ENCODE assay signal across 17 cellular contexts in genomic region chr11:86996953-86997570, GRCh38. TPM values are rescaled to one million over a fixed set of nuclear protein-coding genes. Genes with fewer than 3 reads are reported as not detected.
DNase-seq lines count a peak whose midpoint lies in the region; ATAC-seq and TF ChIP-seq lines count a peak whose summit lies in the region.
"Had no signal": no experiment of that assay in that cellular context is flagged by ENCODE, and none has a peak within 500 bp of the region (broad histone marks: within the 10 kb centered on the region; RNA-seq: fewer than 3 reads in every experiment).

No MANE protein-coding gene starts in this region.

- no peak overlapping the region for H3K4me3 Mint-ChIP-seq in GM23338
- no peak overlapping the region for H3K4me3 Mint-ChIP-seq in stimulated activated naive CD8-positive, alpha-beta T cell treated with anti-CD3 and anti-CD28 coated beads, Interleukin-15, amount 100 ng/mL, for 72 hours
- H3K4me3 Mint-ChIP-seq: CD14-positive monocyte; CD8-positive, alpha-beta T cell; IgD-negative memory B cell had no signal

- ATAC-seq in GM23338 (no peak), GM21529 (IDR thresholded peaks at IDR 0.05; ENCODE audit: unreplicated experiment) (no peak)
- no peak for ATAC-seq in stimulated activated naive CD8-positive, alpha-beta T cell treated with anti-CD3 and anti-CD28 coated beads, Interleukin-15, amount 100 ng/mL, for 72 hours
- ATAC-seq: A549; CD8-positive, alpha-beta T cell had no signal

- H3K4me1 ChIP-seq in GM23338 (ENCODE audit: insufficient read depth): peaks cover 4% of the 10 kb centered on the region; the same call in 1 of the 2 replicates
- H3K4me1 ChIP-seq in Karpas-422 (ENCODE audit: low read length): peaks cover 10% of the 10 kb centered on the region
- peaks cover 13% of the 10 kb centered on the region for H3K4me1 ChIP-seq in mesendoderm (ENCODE audit: control insufficient read depth, low read depth, low read length)

- H3K4me2 ChIP-seq in GM23338 (no peak overlapping the region), Karpas-422 (ENCODE audit: low read depth, low read length, poor library complexity, severe bottlenecking) (no peak overlapping the region), mesendoderm (ENCODE audit: low read length) (no peak overlapping the region)
- H3K4me2 ChIP-seq: A549 had no signal

- H3K36me3 Mint-ChIP-seq in GM23338 (ENCODE audit: low read depth): no peaks in the 10 kb centered on the region
- H3K36me3 Mint-ChIP-seq: CD14-positive monocyte; CD8-positive, alpha-beta T cell; IgD-negative memory B cell had no signal

- peaks cover 24% of the 10 kb centered on the region for H3K4me1 Mint-ChIP-seq in GM23338
- H3K4me1 Mint-ChIP-seq in stimulated activated naive CD8-positive, alpha-beta T cell treated with anti-CD3 and anti-CD28 coated beads, Interleukin-15, amount 100 ng/mL, for 72 hours: no peaks in the 10 kb centered on the region
- H3K4me1 Mint-ChIP-seq: CD14-positive monocyte, IgD-negative memory B cell had no signal

- no peaks in the 10 kb centered on the region for H3K9me3 Mint-ChIP-seq in GM23338
- no peaks in the 10 kb centered on the region for H3K9me3 Mint-ChIP-seq in stimulated activated naive CD8-positive, alpha-beta T cell treated with anti-CD3 and anti-CD28 coated beads, Interleukin-15, amount 100 ng/mL, for 72 hours
- H3K9me3 Mint-ChIP-seq: CD14-positive monocyte; CD8-positive, alpha-beta T cell; IgD-negative memory B cell had no signal

- H4K5ac ChIP-seq in mesendoderm (ENCODE audit: low read length): peak overlapping the region; percentile 94

- H3K9ac ChIP-seq in Karpas-422 (ENCODE audit: low read length) (no peak overlapping the region), mesendoderm (ENCODE audit: low read length) (peak overlapping the region; percentile 48)
- H3K9ac ChIP-seq: GM23248 had no signal

- H3K27ac ChIP-seq in GM23338 (ENCODE audit: low read depth): no peak overlapping the region
- no peak overlapping the region for H3K27ac ChIP-seq in Karpas-422 (ENCODE audit: low read length)
- peak overlapping the region; percentile 99 for H3K27ac ChIP-seq in VCaP
- H3K27ac ChIP-seq in mesendoderm (ENCODE audit: low read depth, low read length): peak overlapping the region; percentile 90
- H3K27ac ChIP-seq: A549, GM23248, HL-60 had no signal

- H4K8ac ChIP-seq in mesendoderm (ENCODE audit: low read depth, low read length): peak overlapping the region; percentile 39

- H3K27ac Mint-ChIP-seq in GM23338: no peak overlapping the region
- no peak overlapping the region for H3K27ac Mint-ChIP-seq in stimulated activated naive CD8-positive, alpha-beta T cell treated with anti-CD3 and anti-CD28 coated beads, Interleukin-15, amount 100 ng/mL, for 72 hours
- H3K27ac Mint-ChIP-seq: CD14-positive monocyte; CD8-positive, alpha-beta T cell; IgD-negative memory B cell had no signal

- H2BK5ac ChIP-seq in mesendoderm (ENCODE audit: low read length): peak overlapping the region; percentile 98

- no peaks in the 10 kb centered on the region for H3K79me1 ChIP-seq in mesendoderm (ENCODE audit: low read length)

- no peaks in the 10 kb centered on the region for H3K36me3 ChIP-seq in GM23338 (ENCODE audit: insufficient read depth)
- H3K36me3 ChIP-seq in Karpas-422 (ENCODE audit: insufficient read depth, low read length): no peaks in the 10 kb centered on the region
- H3K36me3 ChIP-seq in mesendoderm (ENCODE audit: control insufficient read depth, insufficient read depth, low read length): no peaks in the 10 kb centered on the region

- DNase-seq in GM23338 (ENCODE audit: low spot score) (no peak), Karpas-422 (no peak), mesendoderm (peak; percentile 80), NCI-H146 treated with DMSO at 0.1 percent for 48 hours (lab: John Stamatoyannopoulos, UW; ENCODE audit: unreplicated experiment) (no peak), NCI-H2081 (lab: John Stamatoyannopoulos, UW) (no peak)
- DNase-seq in stimulated activated naive CD8-positive, alpha-beta T cell treated with anti-CD3 and anti-CD28 coated beads, Interleukin-15, amount 100 ng/mL, for 72 hours: no peak
- DNase-seq: CD8-positive, alpha-beta T cell; DMS53; GF-D8; GM23248; H7 had no signal

- no peak overlapping the region for H3K23ac ChIP-seq in mesendoderm (ENCODE audit: low read length)

- H2BK15ac ChIP-seq in mesendoderm (replicated peaks; ENCODE audit: low read depth): no peak overlapping the region

- H3K9me2 ChIP-seq in GM23338 (ENCODE audit: insufficient read depth) (0 out of 2 replicates have a peak, but pooled peaks cover 3% of the 10 kb centered on the region), Karpas-422 (replicated peaks; ENCODE audit: insufficient read depth, low read length) (no peaks in the 10 kb centered on the region)

- H3K27me3 ChIP-seq in GM23338 (ENCODE audit: insufficient read depth): no peaks in the 10 kb centered on the region
- H3K27me3 ChIP-seq in Karpas-422 (ENCODE audit: low read length): no peaks in the 10 kb centered on the region
- no peaks in the 10 kb centered on the region for H3K27me3 ChIP-seq in mesendoderm (ENCODE audit: insufficient read depth, low read length, poor library complexity)

- TF ChIP-seq CTCF in GM23338 (conservative IDR thresholded peaks at IDR 0.05; ENCODE audit: low read depth in 2 of 2): no peak
- TF ChIP-seq CTCF in VCaP (conservative IDR thresholded peaks at IDR 0.05): no peak

- H3K79me2 ChIP-seq in GM23338 (replicated peaks; ENCODE audit: insufficient read depth): no peaks in the 10 kb centered on the region
- no peaks in the 10 kb centered on the region for H3K79me2 ChIP-seq in Karpas-422 (ENCODE audit: low read length)
- no peaks in the 10 kb centered on the region for H3K79me2 ChIP-seq in mesendoderm (ENCODE audit: control insufficient read depth, insufficient read depth, low read length)

- peak overlapping the region; percentile 52 for H2AK5ac ChIP-seq in mesendoderm (ENCODE audit: low read length)

- H2AFZ ChIP-seq in GM23338: peak overlapping the region; percentile 63; the same call in 1 of the 2 replicates
- H2AFZ ChIP-seq in Karpas-422 (ENCODE audit: low read length): 0 out of 2 replicates have a peak overlapping the region, but pooled peaks have one; percentile 3
- H2AFZ ChIP-seq: GM23248 had no signal

- H3K4ac ChIP-seq in mesendoderm (ENCODE audit: low read depth, low read length): peak overlapping the region; percentile 79

- H4K20me1 ChIP-seq in GM23338 (replicated peaks; ENCODE audit: insufficient read depth) (no peaks in the 10 kb centered on the region), Karpas-422 (ENCODE audit: insufficient read depth, low read depth, low read length) (no peaks in the 10 kb centered on the region)

- peak overlapping the region; percentile 94 for H3K18ac ChIP-seq in mesendoderm (ENCODE audit: low read length)

- peak overlapping the region; percentile 85 for H3K56ac ChIP-seq in mesendoderm (ENCODE audit: low read length)

- WGBS in mesendoderm (ENCODE audit: extremely low coverage, insufficient coverage, low lambda C conversion rate): no CpG with 5 or more reads among the region's 1 CpG

- H2BK120ac ChIP-seq in mesendoderm (ENCODE audit: low read depth, low read length): peak overlapping the region; percentile 98

- no peaks in the 10 kb centered on the region for H3K27me3 Mint-ChIP-seq in GM23338 (ENCODE audit: insufficient read depth, low read depth, poor library complexity)
- H3K27me3 Mint-ChIP-seq in stimulated activated naive CD8-positive, alpha-beta T cell treated with anti-CD3 and anti-CD28 coated beads, Interleukin-15, amount 100 ng/mL, for 72 hours: no peaks in the 10 kb centered on the region

- H3K9me3 ChIP-seq in Karpas-422 (ENCODE audit: low read length): no peaks in the 10 kb centered on the region
- H3K9me3 ChIP-seq: A549 had no signal

- H3K4me3 ChIP-seq in GM23338 (no peak overlapping the region), Karpas-422 (ENCODE audit: low read length) (no peak overlapping the region), mesendoderm (ENCODE audit: low read length) (no peak overlapping the region)
- H3K4me3 ChIP-seq: A549, GM23248 had no signal

- H3F3A ChIP-seq in GM23338 (replicated peaks; ENCODE audit: low read depth): no peaks in the 10 kb centered on the region

TF ChIP-seq in GM23338, 12 proteins besides CTCF, POLR2A, EP300 and RAD21:
- TF ChIP-seq JUNB (IDR thresholded peaks at IDR 0.05; ENCODE audit: unreplicated experiment) (no peak), REST (IDR thresholded peaks at IDR 0.05; ENCODE audit: unreplicated experiment) (no peak), CREB1 (CRISPR knock-in tag; IDR thresholded peaks at IDR 0.05; ENCODE audit: low read depth) (no peak)
TF ChIP-seq in GM23338: peak in this region for 0.

RNA-seq across cellular contexts. Expression of gene TMEM135, which starts 40.7 kb away (rescaled TPM):
- 47.4 and 49.9 TPM in 2 replicates for total RNA-seq in GM23338 (2014; rRNA removed; shearing (Covaris generic))
- 19.2 and 23.4 TPM in 2 replicates for polyA plus RNA-seq in GM23338 (2016; fragmentation: Nextera tagmentation; extraction: Ambion mirVana)
- total RNA-seq in Karpas-422 (2014; rRNA removed; shearing (Covaris generic); ENCODE audit: low replicate concordance): 98.9 and 228 TPM in 2 replicates
- 24.1 TPM for polyA plus RNA-seq in mesendoderm (2013, experiment 1 of 2)
- 24.8 TPM for polyA plus RNA-seq in mesendoderm (2013, experiment 2 of 2)

RNA-seq across cellular contexts. Expression of gene FZD4, which starts 41.9 kb away (rescaled TPM):
- total RNA-seq in GM23338 (2014; rRNA removed; shearing (Covaris generic)): 7.7 and 8.9 TPM in 2 replicates
- 1.4 and 1.5 TPM in 2 replicates for polyA plus RNA-seq in GM23338 (2016; fragmentation: Nextera tagmentation; extraction: Ambion mirVana)
- 1.8 and 1.9 TPM in 2 replicates for total RNA-seq in Karpas-422 (2014; rRNA removed; shearing (Covaris generic); ENCODE audit: low replicate concordance)
- polyA plus RNA-seq in mesendoderm (2013, experiment 1 of 2): 4.7 TPM
- 4.2 TPM for polyA plus RNA-seq in mesendoderm (2013, experiment 2 of 2)
- polyA plus RNA-seq: CD14-positive monocyte, IgD-negative memory B cell had no signal

Comparison
In these comparisons a context has a peak if more than half of its experiments do, and no peak if none do; other contexts are left out.
1. H3K27ac ChIP-seq: peak in VCaP (single experiment) and mesendoderm (single experiment); none in GM23338 (single experiment) and Karpas-422 (single experiment).